Comparison of ENCODE assay signal across 16 cellular contexts in the genomic region with DNA sequence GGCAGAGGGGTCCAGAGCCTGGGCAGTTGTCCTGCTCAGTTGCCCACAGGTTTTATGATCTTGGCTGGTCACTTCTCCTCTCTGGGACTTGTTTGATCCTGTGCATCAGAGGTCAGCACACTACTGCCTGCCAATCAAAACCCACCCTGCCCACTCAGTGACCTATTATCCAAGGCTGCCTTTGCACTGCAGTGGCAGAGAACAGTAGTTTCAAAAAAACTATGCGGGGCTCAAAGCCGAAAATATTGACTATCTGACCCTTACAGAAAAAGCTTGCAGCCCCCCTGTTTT.
"Had no signal": no experiment of that assay in that cellular context is flagged by ENCODE, and none has a peak within 500 bp of the region (broad histone marks: within the 10 kb centered on the region; RNA-seq: fewer than 3 reads in every experiment).

No MANE protein-coding gene starts in this region.

- H3K9me3 Mint-ChIP-seq: naive thymus-derived CD4-positive, alpha-beta T cell; nephron progenitor cell had no signal

- DNase-seq: effector memory CD4-positive, alpha-beta T cell; glutamatergic neuron; kidney glomerular epithelial cell; mesendoderm; naive thymus-derived CD4-positive, alpha-beta T cell; nephron progenitor cell; psoas muscle; stimulated activated CD4-positive, alpha-beta T cell treated with anti-CD3 and anti-CD28 coated beads, Interleukin-15, amount 100 ng/mL, for 24 hours; stimulated activated CD4-positive, alpha-beta T cell treated with anti-CD3 and anti-CD28 coated beads, Interleukin-1b, Interleukin-23, amount 100 ng/mL, for 48 hours; stimulated activated CD4-positive, alpha-beta T cell treated with anti-CD3 and anti-CD28 coated beads, Interleukin-4, amount 100 ng/mL, for 24 hours; stimulated activated naive CD4-positive, alpha-beta T cell; trophoblast cell had no signal

- FAIRE-seq: endometrium had no signal

- H3K36me3 ChIP-seq: gastroesophageal sphincter, neutrophil, spleen had no signal

- H3K4me3 Mint-ChIP-seq: naive thymus-derived CD4-positive, alpha-beta T cell; nephron progenitor cell had no signal

- H3K27ac Mint-ChIP-seq: naive thymus-derived CD4-positive, alpha-beta T cell; nephron progenitor cell had no signal

- H3K4me3 ChIP-seq: gastroesophageal sphincter, psoas muscle, spleen had no signal

- H3K4me1 ChIP-seq: gastroesophageal sphincter had no signal

- H3K27ac ChIP-seq: gastroesophageal sphincter, neutrophil, psoas muscle, spleen had no signal

- H3K9me3 ChIP-seq: gastroesophageal sphincter, neutrophil, psoas muscle, spleen had no signal

- H3K27me3 ChIP-seq: gastroesophageal sphincter, neutrophil, spleen had no signal

- H3K4me1 Mint-ChIP-seq: naive thymus-derived CD4-positive, alpha-beta T cell had no signal

- H3K36me3 Mint-ChIP-seq: naive thymus-derived CD4-positive, alpha-beta T cell had no signal
